Comparison of ENCODE assay signal across 1 cellular context in the genomic region with DNA sequence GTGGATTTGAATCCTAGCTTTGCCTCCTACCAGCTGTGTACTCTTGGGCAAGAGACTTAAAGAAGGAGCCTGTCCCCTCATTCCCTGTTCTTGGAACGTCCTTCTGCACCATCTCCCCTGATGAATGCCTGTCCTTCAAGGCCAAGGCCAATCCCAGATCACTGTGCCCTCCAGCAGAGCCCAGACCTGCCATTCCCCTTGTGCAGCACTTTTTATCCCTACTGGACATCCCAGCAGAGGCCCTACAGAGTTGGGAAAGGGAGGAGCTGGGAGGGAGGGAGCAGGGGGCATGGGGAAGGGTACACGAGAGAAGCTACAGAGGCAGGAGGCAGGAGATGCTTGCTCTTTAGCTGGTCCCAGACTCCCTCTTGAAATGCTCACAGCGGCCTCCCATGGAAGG.
TF ChIP-seq lines count a peak whose summit lies in the region.

No MANE protein-coding gene starts in this region.

TF ChIP-seq in SK-N-SH, 30 proteins besides CTCF, POLR2A, EP300 and RAD21 (continued from another document):
- TF ChIP-seq ELF1 (IDR thresholded peaks at IDR 0.05) (no peak), NFIC (IDR thresholded peaks at IDR 0.05; ENCODE audit: borderline replicate concordance) (no peak), YY1 (IDR thresholded peaks at IDR 0.05; ENCODE audit: low read depth) (no peak), RFX5 (IDR thresholded peaks at IDR 0.05; ENCODE audit: low read length) (no peak), RXRA (IDR thresholded peaks at IDR 0.05; ENCODE audit: borderline replicate concordance, low read depth) (no peak), NRF1 (IDR thresholded peaks at IDR 0.05; ENCODE audit: low read depth, low read length) (no peak), RCOR1 (IDR thresholded peaks at IDR 0.05; ENCODE audit: low read length) (no peak), GABPA (IDR thresholded peaks at IDR 0.05; ENCODE audit: low read depth) (no peak)
- TF ChIP-seq, protein P1, sequence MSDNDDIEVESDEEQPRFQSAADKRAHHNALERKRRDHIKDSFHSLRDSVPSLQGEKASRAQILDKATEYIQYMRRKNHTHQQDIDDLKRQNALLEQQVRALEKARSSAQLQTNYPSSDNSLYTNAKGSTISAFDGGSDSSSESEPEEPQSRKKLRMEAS (IDR thresholded peaks at IDR 0.05; ENCODE audit: low read depth) = no peak
- TF ChIP-seq, protein P2, sequence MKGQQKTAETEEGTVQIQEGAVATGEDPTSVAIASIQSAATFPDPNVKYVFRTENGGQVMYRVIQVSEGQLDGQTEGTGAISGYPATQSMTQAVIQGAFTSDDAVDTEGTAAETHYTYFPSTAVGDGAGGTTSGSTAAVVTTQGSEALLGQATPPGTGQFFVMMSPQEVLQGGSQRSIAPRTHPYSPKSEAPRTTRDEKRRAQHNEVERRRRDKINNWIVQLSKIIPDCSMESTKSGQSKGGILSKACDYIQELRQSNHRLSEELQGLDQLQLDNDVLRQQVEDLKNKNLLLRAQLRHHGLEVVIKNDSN (IDR thresholded peaks at IDR 0.05; ENCODE audit: borderline replicate concordance, low read depth) = no peak
